23 cellular contexts compared by ENCODE assay signal in the genomic region with DNA sequence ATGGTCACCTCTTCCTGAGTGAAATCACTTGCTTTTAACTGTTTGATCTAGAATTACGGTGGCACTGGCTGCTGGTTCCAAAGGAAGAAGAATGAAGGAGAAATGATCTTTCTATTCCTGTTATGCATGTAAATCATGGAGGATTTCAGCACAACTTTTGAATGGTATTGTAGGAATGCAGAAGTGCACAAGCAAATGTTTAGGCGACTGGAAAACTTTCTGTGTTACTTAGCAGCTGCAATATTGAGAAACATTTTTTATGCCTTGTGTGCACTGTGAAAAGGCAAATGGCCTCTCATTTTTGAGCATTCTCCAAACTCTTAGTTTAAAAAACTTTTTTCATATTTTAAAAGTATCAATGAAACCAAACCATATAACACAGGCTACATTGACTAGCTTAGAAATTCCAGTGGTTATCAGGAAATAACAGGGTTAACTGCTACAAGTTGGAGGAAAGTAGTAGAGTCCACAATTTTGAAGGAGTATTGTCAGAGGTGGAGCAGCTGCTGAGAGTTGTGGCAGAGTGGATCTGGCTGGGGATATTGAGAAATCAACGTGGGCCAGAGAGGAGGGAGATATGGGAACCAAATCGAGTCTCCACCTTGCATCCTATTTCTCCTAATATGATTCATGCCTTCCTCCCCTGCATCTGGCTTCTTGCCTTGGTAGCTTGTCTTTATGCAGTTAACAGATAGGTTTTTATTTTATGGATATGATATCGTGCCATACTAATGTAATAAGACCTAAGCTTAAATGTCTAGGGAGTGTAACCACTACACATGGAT. TPM values are rescaled to one million over a fixed set of nuclear protein-coding genes. Genes with fewer than 3 reads are reported as not detected.
DNase-seq lines count a peak whose midpoint lies in the region; ATAC-seq, FAIRE-seq and TF ChIP-seq lines count a peak whose summit lies in the region.
"Had no signal": no experiment of that assay in that cellular context is flagged by ENCODE, and none has a peak within 500 bp of the region (broad histone marks: within the 10 kb centered on the region; RNA-seq: fewer than 3 reads in every experiment).

No MANE protein-coding gene starts in this region.

- no peak for ATAC-seq in activated CD4-positive, CD25-positive, alpha-beta regulatory T cell treated with anti-CD3 and anti-CD28 coated beads, Interleukin-2, amount 50 U/mL, for 24 hours
- ATAC-seq: activated CD8-positive, alpha-beta T cell treated with anti-CD3 and anti-CD28 coated beads for 36 hours; GM23338; left lobe of liver had no signal

- POLR2A ChIA-PET in MCF 10A (lab: Yijun Ruan, JAX): interaction anchor here (0.6 to 0.7 kb wide), 2 partner anchors 107 to 113 kb away, joined by 3 read pairs; no protein-coding TSS in a partner anchor

- FAIRE-seq in GM12892 (lab: Jason Lieb, UNC): no peak
- FAIRE-seq: colon, RCC 7860 had no signal

- no peak for TF ChIP-seq CTCF in MCF 10A (IDR thresholded peaks at IDR 0.05; ENCODE audit: unreplicated experiment)
- no peak for TF ChIP-seq CTCF in mammary epithelial cell (conservative IDR thresholded peaks at IDR 0.05 in 1 of 2, IDR thresholded peaks at IDR 0.05 in 1 of 2; ENCODE audit: extremely low read depth in 1 of 2, insufficient read depth in 1 of 2, low read depth in 1 of 2, low read length in 2 of 2)
- TF ChIP-seq CTCF in choroid plexus epithelial cell (conservative IDR thresholded peaks at IDR 0.05; ENCODE audit: low read depth, low read length): no peak
- no peak for TF ChIP-seq CTCF in HFFc6 (IDR thresholded peaks at IDR 0.05)

- DNase-seq in MCF 10A (ENCODE audit: unreplicated experiment) (peak; percentile 33), mammary epithelial cell (no peak), choroid plexus epithelial cell (ENCODE audit: low read depth) (peak; percentile 60), putamen (ENCODE audit: low spot score) (no peak), GM12892 (ENCODE audit: insufficient read length) (no peak), HFFc6 (no peak)
- DNase-seq: adrenal gland; erythroblast; hypothalamus; naive B cell; NCI-H1092 treated with DMSO at 0.1 percent for 48 hours; NCI-H748 treated with DMSO at 0.1 percent for 48 hours; stimulated activated CD4-positive, alpha-beta T cell treated with anti-CD3 and anti-CD28 coated beads, Interleukin-1b, Interleukin-23, amount 100 ng/mL, for 48 hours had no signal

- no peak overlapping the region for H3K4me2 ChIP-seq in mammary epithelial cell (ENCODE audit: insufficient read depth, low read depth, low read length)
- H3K4me2 ChIP-seq: GM23338 had no signal

- no peak for TF ChIP-seq POLR2A in GM12892 (IDR thresholded peaks at IDR 0.05; ENCODE audit: low read depth, low read length)

- H3K4me3 Mint-ChIP-seq in MCF 10A (ENCODE audit: unreplicated experiment) (no peak overlapping the region), HFFc6 (no peak overlapping the region)
- H3K4me3 Mint-ChIP-seq: activated CD8-positive, alpha-beta T cell treated with anti-CD3 and anti-CD28 coated beads for 36 hours; activated T-helper 1 cell treated with anti-CD3 and anti-CD28 coated beads, Interleukin-12 subunit alpha, Interleukin-12 subunit beta, Interleukin-2, Interleukin-4 antibody, amounts not matched to agents 30 ng/mL and 10 ng/mL and 1 ng/mL, durations not matched to agents 14 hours and 24 hours and 36 hours; GM23338; naive B cell had no signal

- intact Hi-C loops in MCF 10A (cut with micrococcal nuclease): no loop called here
- intact Hi-C loops in mammary epithelial cell (cut with micrococcal nuclease): no loop called here

- H3K27ac ChIP-seq in mammary epithelial cell (ENCODE audit: insufficient read depth, low read depth, low read length) (no peak overlapping the region), muscle layer of colon (ENCODE audit: low read depth, low read length) (peak overlapping the region; percentile 64)
- H3K27ac ChIP-seq: suprapubic skin had no signal

- H3K4me1 ChIP-seq in mammary epithelial cell (ENCODE audit: insufficient read depth, low read length): no peaks in the 10 kb centered on the region
- H3K4me1 ChIP-seq in muscle layer of colon (ENCODE audit: insufficient read depth, low read length): peaks cover 12% of the 10 kb centered on the region
- H3K4me1 ChIP-seq: adrenal gland, suprapubic skin had no signal

- H3K27me3 ChIP-seq in mammary epithelial cell (ENCODE audit: insufficient read depth, low read length): no peaks in the 10 kb centered on the region
- no peaks in the 10 kb centered on the region for H3K27me3 ChIP-seq in muscle layer of colon (ENCODE audit: control insufficient read depth in 1 of 2, insufficient read depth in 2 of 2, low read length in 2 of 2)
- H3K27me3 ChIP-seq: adrenal gland, suprapubic skin had no signal

- H4K20me1 ChIP-seq in mammary epithelial cell (ENCODE audit: insufficient read depth, low read length): no peaks in the 10 kb centered on the region

- WGBS in mammary epithelial cell (ENCODE audit: low coverage, missing lambda C conversion rate): 66% methylated on average over 5 of the region's 5 CpGs

- CTCF ChIA-PET in MCF 10A (lab: Yijun Ruan, JAX): interaction anchor here (1.0 to 2.0 kb wide), 2 partner anchors 13 to 16 kb away, joined by 5 read pairs; no protein-coding TSS in a partner anchor
- CTCF ChIA-PET in mammary epithelial cell (lab: Charles Lee; ENCODE audit: low non-redundant PET): no interaction called here

- dilution Hi-C loops in mammary epithelial cell (cut with HindIII; ENCODE audit: low sequenced_read_pairs): no loop called here

- BruUV-seq in MCF 10A (replicated peaks; lab: Mats Ljungman, UMichigan) (no TSS peak), mammary epithelial cell (replicated peaks; lab: Mats Ljungman, UMichigan) (no TSS peak)

- no peaks in the 10 kb centered on the region for H3K36me3 Mint-ChIP-seq in MCF 10A (ENCODE audit: insufficient read depth, unreplicated experiment)
- H3K36me3 Mint-ChIP-seq in HFFc6 (ENCODE audit: low read depth): peaks cover 3% of the 10 kb centered on the region; the same call in 1 of the 2 replicates
- H3K36me3 Mint-ChIP-seq: naive B cell had no signal

- H3K4me1 Mint-ChIP-seq in MCF 10A (ENCODE audit: insufficient read depth, unreplicated experiment): no peaks in the 10 kb centered on the region
- peaks cover 5% of the 10 kb centered on the region for H3K4me1 Mint-ChIP-seq in HFFc6 (ENCODE audit: low read depth)
- H3K4me1 Mint-ChIP-seq: GM23338, naive B cell had no signal

- H3K36me3 ChIP-seq in mammary epithelial cell (ENCODE audit: insufficient read depth, low read length) (no peaks in the 10 kb centered on the region), muscle layer of colon (ENCODE audit: insufficient read depth, low read length) (no peaks in the 10 kb centered on the region)
- H3K36me3 ChIP-seq: adrenal gland, suprapubic skin had no signal

- no peaks in the 10 kb centered on the region for H3K79me2 ChIP-seq in mammary epithelial cell (ENCODE audit: insufficient read depth, low read length)

- H3K9me3 Mint-ChIP-seq in MCF 10A (ENCODE audit: unreplicated experiment): peaks cover 6% of the 10 kb centered on the region
- no peaks in the 10 kb centered on the region; the same call in 1 of the 2 replicates for H3K9me3 Mint-ChIP-seq in HFFc6
- H3K9me3 Mint-ChIP-seq: activated CD8-positive, alpha-beta T cell treated with anti-CD3 and anti-CD28 coated beads for 36 hours; activated T-helper 1 cell treated with anti-CD3 and anti-CD28 coated beads, Interleukin-12 subunit alpha, Interleukin-12 subunit beta, Interleukin-2, Interleukin-4 antibody, amounts not matched to agents 30 ng/mL and 10 ng/mL and 1 ng/mL, durations not matched to agents 14 hours and 24 hours and 36 hours had no signal

- no peak overlapping the region for H3K9ac ChIP-seq in mammary epithelial cell (ENCODE audit: insufficient read depth, low read length)
- no peak overlapping the region for H3K9ac ChIP-seq in muscle layer of colon (ENCODE audit: low read length)

- no peak overlapping the region for H3K4me3 ChIP-seq in mammary epithelial cell (replicated peaks in 1 of 3; ENCODE audit: insufficient read depth in 1 of 3, low read depth in 2 of 3, low read length in 3 of 3)
- no peak overlapping the region for H3K4me3 ChIP-seq in choroid plexus epithelial cell (ENCODE audit: low read depth, low read length)
- no peak overlapping the region for H3K4me3 ChIP-seq in muscle layer of colon (ENCODE audit: low read depth in 1 of 2, low read length in 2 of 2)
- H3K4me3 ChIP-seq: adrenal gland, GM23338, suprapubic skin had no signal

- H3K27ac Mint-ChIP-seq in MCF 10A (ENCODE audit: low read depth, unreplicated experiment) (no peak overlapping the region), HFFc6 (no peak overlapping the region)
- H3K27ac Mint-ChIP-seq: activated CD8-positive, alpha-beta T cell treated with anti-CD3 and anti-CD28 coated beads for 36 hours; activated T-helper 1 cell treated with anti-CD3 and anti-CD28 coated beads, Interleukin-12 subunit alpha, Interleukin-12 subunit beta, Interleukin-2, Interleukin-4 antibody, amounts not matched to agents 30 ng/mL and 10 ng/mL and 1 ng/mL, durations not matched to agents 14 hours and 24 hours and 36 hours; GM23338; naive B cell had no signal

- in situ Hi-C loops in mammary epithelial cell (cut with MboI; ENCODE audit: low sequenced_read_pairs in 2 of 2): no loop called here

- H3K9me3 ChIP-seq in mammary epithelial cell (replicated peaks; ENCODE audit: insufficient read depth, low read length): peaks cover 7% of the 10 kb centered on the region
- no peaks in the 10 kb centered on the region for H3K9me3 ChIP-seq in muscle layer of colon (ENCODE audit: low read length)
- H3K9me3 ChIP-seq: adrenal gland, suprapubic skin had no signal

- no peak overlapping the region for H2AFZ ChIP-seq in mammary epithelial cell (ENCODE audit: low read depth, low read length)
- H2AFZ ChIP-seq: GM23338 had no signal

- H3K27me3 Mint-ChIP-seq in MCF 10A (ENCODE audit: insufficient read depth, unreplicated experiment) (peaks cover 36% of the 10 kb centered on the region), HFFc6 (ENCODE audit: insufficient read depth) (peaks cover under 1% of the 10 kb centered on the region)
- H3K27me3 Mint-ChIP-seq: activated CD8-positive, alpha-beta T cell treated with anti-CD3 and anti-CD28 coated beads for 36 hours; naive B cell had no signal

RNA-seq across cellular contexts. Expression of a gene that starts 32.0 kb away (rescaled TPM):
- 16.6 and 19.4 TPM in 2 replicates for total RNA-seq in MCF 10A (2022)
- 10 to 100 TPM in 1 of 2 donors, 1 to 10 TPM in 1; 1.3 to 82.8 TPM for total RNA-seq in mammary epithelial cell
- polyA plus RNA-seq in mammary epithelial cell: 34.5 TPM
- polyA minus RNA-seq in mammary epithelial cell: 31.0 TPM
- polyA plus RNA-seq in GM12892 (2012; ENCODE audit: missing spikeins): 5.4 TPM
- 100 to 1,000 TPM; 409 to 808 (median 455) TPM for total RNA-seq in HFFc6 (2021; fragmentation: NEBNext Ultra II Directional; extraction: Animal tissue kit (Norgen Biotek cat#: 25700))
- total RNA-seq: HT-29 had no signal

Comparison
In these comparisons a context has a peak if more than half of its experiments do, and no peak if none do; other contexts are left out.
1. DNase-seq: peak in MCF 10A (single experiment) and choroid plexus epithelial cell (single experiment); none in mammary epithelial cell (single experiment), putamen (single experiment), GM12892 (single experiment) and HFFc6 (single experiment).
2. RNA of a gene that starts 32.0 kb away (total RNA-seq): 409 to 808 TPM in HFFc6; 1.3 to 82.8 TPM in mammary epithelial cell and 16.6 to 19.4 TPM in MCF 10A; every median in the first group is over 4 times any median in the second.